ENCODE assay signal across 19 cellular contexts in the genomic region with DNA sequence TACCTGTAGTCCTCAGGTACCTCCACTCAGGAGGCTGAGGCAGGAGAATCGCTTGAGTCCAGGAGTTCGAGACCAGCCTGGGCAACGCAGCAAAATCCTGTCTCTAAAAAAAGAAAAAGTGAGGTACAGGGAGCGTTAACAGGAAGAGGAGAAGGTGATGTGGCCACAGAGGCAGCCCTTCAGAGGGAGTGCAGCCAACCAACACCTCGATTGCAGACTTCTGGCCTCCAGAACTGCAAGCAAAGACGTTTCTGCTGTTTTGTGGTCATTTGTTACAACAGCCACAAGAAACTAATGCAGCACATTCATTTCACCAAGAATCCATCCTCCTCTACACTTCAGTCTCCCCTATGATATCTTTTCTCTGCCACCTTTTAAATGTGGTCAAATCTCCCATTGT.
"Had no signal": no experiment of that assay in that cellular context is flagged by ENCODE, and none has a peak within 500 bp of the region (broad histone marks: within the 10 kb centered on the region; RNA-seq: fewer than 3 reads in every experiment).

No MANE protein-coding gene starts in this region.

- H3K27me3 ChIP-seq: cardiac muscle cell, right atrium auricular region, spleen, upper lobe of left lung had no signal

- H3K36me3 ChIP-seq: cardiac muscle cell, heart right ventricle, lower lobe of right lung, prostate gland, right atrium auricular region, spleen, upper lobe of left lung had no signal

- ATAC-seq: activated CD4-positive, alpha-beta T cell treated with anti-CD3 and anti-CD28 coated beads for 36 hours; activated T-helper 17 cell treated with anti-CD3 and anti-CD28 coated beads, Interleukin-2, amount 50 U/mL, for 72 hours; heart right ventricle; lower lobe of right lung; naive thymus-derived CD8-positive, alpha-beta T cell; stimulated activated naive CD8-positive, alpha-beta T cell treated with anti-CD3 and anti-CD28 coated beads, Interleukin-15, Interleukin-2, amounts not matched to agents 100 U/mL and 50 U/mL, for 24 hours had no signal

- H3K36me3 Mint-ChIP-seq: naive thymus-derived CD8-positive, alpha-beta T cell had no signal

- H3K27ac ChIP-seq: cardiac muscle cell, heart right ventricle, lower lobe of right lung, prostate gland, right atrium auricular region, spleen, upper lobe of left lung had no signal

- H3K27ac Mint-ChIP-seq: activated B cell treated with CpG ODN at 0.5 μM for 24 hours; activated CD4-positive, alpha-beta T cell treated with anti-CD3 and anti-CD28 coated beads for 36 hours; activated T-cell treated with anti-CD3 and anti-CD28 coated beads, Interleukin-2, amount 50 U/mL, for 24 hours; activated T-helper 17 cell treated with anti-CD3 and anti-CD28 coated beads, Interleukin-2, amount 50 U/mL, for 72 hours had no signal

- H3K9me3 Mint-ChIP-seq: activated B cell treated with CpG ODN at 0.5 μM for 24 hours; activated T-cell treated with anti-CD3 and anti-CD28 coated beads, Interleukin-2, amount 50 U/mL, for 24 hours; activated T-helper 17 cell treated with anti-CD3 and anti-CD28 coated beads, Interleukin-2, amount 50 U/mL, for 72 hours; naive thymus-derived CD8-positive, alpha-beta T cell had no signal

- H3K4me3 Mint-ChIP-seq: activated B cell treated with CpG ODN at 0.5 μM for 24 hours; activated CD4-positive, alpha-beta T cell treated with anti-CD3 and anti-CD28 coated beads for 36 hours; activated T-cell treated with anti-CD3 and anti-CD28 coated beads, Interleukin-2, amount 50 U/mL, for 24 hours; activated T-helper 17 cell treated with anti-CD3 and anti-CD28 coated beads, Interleukin-2, amount 50 U/mL, for 72 hours had no signal

- H3K4me1 ChIP-seq: heart right ventricle, right atrium auricular region had no signal

- H3K4me3 ChIP-seq: cardiac muscle cell, heart right ventricle, lower lobe of right lung, prostate gland, right atrium auricular region, spleen, upper lobe of left lung had no signal

- H3K9me3 ChIP-seq: heart right ventricle, lower lobe of right lung, prostate gland, right atrium auricular region, spleen, upper lobe of left lung had no signal

- H3K27me3 Mint-ChIP-seq: activated B cell treated with CpG ODN at 0.5 μM for 24 hours had no signal

- DNase-seq: activated B cell treated with CpG ODN at 0.5 μM for 24 hours; activated CD4-positive, alpha-beta T cell treated with anti-CD3 and anti-CD28 coated beads for 36 hours; activated CD4-positive, alpha-beta T cell treated with anti-CD3 and anti-CD28 coated beads, Interleukin-2, amount 50 U/mL, for 4 hours; activated T-cell treated with anti-CD3 and anti-CD28 coated beads, Interleukin-2, amount 50 U/mL, for 24 hours; amygdala; heart right ventricle; kidney; lower lobe of right lung; naive thymus-derived CD8-positive, alpha-beta T cell; spleen; stimulated activated CD4-positive, alpha-beta T cell treated with anti-CD3 and anti-CD28 coated beads, Interleukin-4, amount 100 ng/mL, for 24 hours; stimulated activated naive CD8-positive, alpha-beta T cell treated with anti-CD3 and anti-CD28 coated beads, Interleukin-15, Interleukin-2, amounts not matched to agents 100 U/mL and 50 U/mL, for 24 hours; T-helper 1 cell; T1000; upper lobe of left lung had no signal
